1 cellular context compared by ENCODE assay signal in genomic region chr18:9615280-9615797, GRCh38.
A peak's percentile ranks its signal among the peaks of the same experiment; 100 is the strongest.
TF ChIP-seq lines count a peak whose summit lies in the region.

No MANE protein-coding gene starts in this region.

TF ChIP-seq in K562, 482 proteins besides CTCF, POLR2A, EP300 and RAD21 (continued from another document):
- TF ChIP-seq, protein P1, sequence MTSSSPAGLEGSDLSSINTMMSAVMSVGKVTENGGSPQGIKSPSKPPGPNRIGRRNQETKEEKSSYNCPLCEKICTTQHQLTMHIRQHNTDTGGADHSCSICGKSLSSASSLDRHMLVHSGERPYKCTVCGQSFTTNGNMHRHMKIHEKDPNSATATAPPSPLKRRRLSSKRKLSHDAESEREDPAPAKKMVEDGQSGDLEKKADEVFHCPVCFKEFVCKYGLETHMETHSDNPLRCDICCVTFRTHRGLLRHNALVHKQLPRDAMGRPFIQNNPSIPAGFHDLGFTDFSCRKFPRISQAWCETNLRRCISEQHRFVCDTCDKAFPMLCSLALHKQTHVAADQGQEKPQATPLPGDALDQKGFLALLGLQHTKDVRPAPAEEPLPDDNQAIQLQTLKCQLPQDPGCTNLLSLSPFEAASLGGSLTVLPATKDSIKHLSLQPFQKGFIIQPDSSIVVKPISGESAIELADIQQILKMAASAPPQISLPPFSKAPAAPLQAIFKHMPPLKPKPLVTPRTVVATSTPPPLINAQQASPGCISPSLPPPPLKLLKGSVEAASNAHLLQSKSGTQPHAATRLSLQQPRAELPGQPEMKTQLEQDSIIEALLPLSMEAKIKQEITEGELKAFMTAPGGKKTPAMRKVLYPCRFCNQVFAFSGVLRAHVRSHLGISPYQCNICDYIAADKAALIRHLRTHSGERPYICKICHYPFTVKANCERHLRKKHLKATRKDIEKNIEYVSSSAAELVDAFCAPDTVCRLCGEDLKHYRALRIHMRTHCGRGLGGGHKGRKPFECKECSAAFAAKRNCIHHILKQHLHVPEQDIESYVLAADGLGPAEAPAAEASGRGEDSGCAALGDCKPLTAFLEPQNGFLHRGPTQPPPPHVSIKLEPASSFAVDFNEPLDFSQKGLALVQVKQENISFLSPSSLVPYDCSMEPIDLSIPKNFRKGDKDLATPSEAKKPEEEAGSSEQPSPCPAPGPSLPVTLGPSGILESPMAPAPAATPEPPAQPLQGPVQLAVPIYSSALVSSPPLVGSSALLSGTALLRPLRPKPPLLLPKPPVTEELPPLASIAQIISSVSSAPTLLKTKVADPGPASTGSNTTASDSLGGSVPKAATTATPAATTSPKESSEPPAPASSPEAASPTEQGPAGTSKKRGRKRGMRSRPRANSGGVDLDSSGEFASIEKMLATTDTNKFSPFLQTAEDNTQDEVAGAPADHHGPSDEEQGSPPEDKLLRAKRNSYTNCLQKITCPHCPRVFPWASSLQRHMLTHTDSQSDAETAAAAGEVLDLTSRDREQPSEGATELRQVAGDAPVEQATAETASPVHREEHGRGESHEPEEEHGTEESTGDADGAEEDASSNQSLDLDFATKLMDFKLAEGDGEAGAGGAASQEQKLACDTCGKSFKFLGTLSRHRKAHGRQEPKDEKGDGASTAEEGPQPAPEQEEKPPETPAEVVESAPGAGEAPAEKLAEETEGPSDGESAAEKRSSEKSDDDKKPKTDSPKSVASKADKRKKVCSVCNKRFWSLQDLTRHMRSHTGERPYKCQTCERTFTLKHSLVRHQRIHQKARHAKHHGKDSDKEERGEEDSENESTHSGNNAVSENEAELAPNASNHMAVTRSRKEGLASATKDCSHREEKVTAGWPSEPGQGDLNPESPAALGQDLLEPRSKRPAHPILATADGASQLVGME (CRISPR knock-in tag; IDR thresholded peaks at IDR 0.05) = 0 out of 2 replicates have a peak, but pooled peaks have one; percentile 6
- TF ChIP-seq, protein P2, sequence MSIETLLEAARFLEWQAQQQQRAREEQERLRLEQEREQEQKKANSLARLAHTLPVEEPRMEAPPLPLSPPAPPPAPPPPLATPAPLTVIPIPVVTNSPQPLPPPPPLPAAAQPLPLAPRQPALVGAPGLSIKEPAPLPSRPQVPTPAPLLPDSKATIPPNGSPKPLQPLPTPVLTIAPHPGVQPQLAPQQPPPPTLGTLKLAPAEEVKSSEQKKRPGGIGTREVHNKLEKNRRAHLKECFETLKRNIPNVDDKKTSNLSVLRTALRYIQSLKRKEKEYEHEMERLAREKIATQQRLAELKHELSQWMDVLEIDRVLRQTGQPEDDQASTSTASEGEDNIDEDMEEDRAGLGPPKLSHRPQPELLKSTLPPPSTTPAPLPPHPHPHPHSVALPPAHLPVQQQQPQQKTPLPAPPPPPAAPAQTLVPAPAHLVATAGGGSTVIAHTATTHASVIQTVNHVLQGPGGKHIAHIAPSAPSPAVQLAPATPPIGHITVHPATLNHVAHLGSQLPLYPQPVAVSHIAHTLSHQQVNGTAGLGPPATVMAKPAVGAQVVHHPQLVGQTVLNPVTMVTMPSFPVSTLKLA (conservative IDR thresholded peaks at IDR 0.05) = 0 out of 4 replicates have a peak, but pooled peaks of 1 of the 2 experiments have one; percentile 2
